9 cellular contexts compared by ENCODE assay signal in genomic region chr3:109050591-109051167, GRCh38.
DNase-seq lines count a peak whose midpoint lies in the region; ATAC-seq, FAIRE-seq and TF ChIP-seq lines count a peak whose summit lies in the region.
"Had no signal": no experiment of that assay in that cellular context is flagged by ENCODE, and none has a peak within 500 bp of the region (broad histone marks: within the 10 kb centered on the region; RNA-seq: fewer than 3 reads in every experiment).

No MANE protein-coding gene starts in this region.

- no peak overlapping the region for H2AFZ ChIP-seq in HepG2 (ENCODE audit: low read length)

- no peak for TF ChIP-seq POLR2A in HepG2 (IDR thresholded peaks at IDR 0.05; ENCODE audit: insufficient read depth in 1 of 2, low read depth in 2 of 2, low read length in 2 of 2)

- no peaks in the 10 kb centered on the region for H3K27me3 ChIP-seq in HepG2 (ENCODE audit: control insufficient read depth in 1 of 2, insufficient read depth in 2 of 2, low read length in 2 of 2)

- no peak overlapping the region for H3K9ac ChIP-seq in HepG2 (ENCODE audit: insufficient read depth, low read depth, low read length)

- H3K4me1 Mint-ChIP-seq in activated B cell treated with CpG ODN at 0.5 μM for 24 hours = no peaks in the 10 kb centered on the region

- H3K36me3 Mint-ChIP-seq in activated B cell treated with CpG ODN at 0.5 μM for 24 hours (ENCODE audit: low read depth) = no peaks in the 10 kb centered on the region

- TF ChIP-seq EP300 in HepG2 (IDR thresholded peaks at IDR 0.05; ENCODE audit: low read depth in 2 of 2, low read length in 2 of 2) (no peak), HepG2 (CRISPR knock-in tag; IDR thresholded peaks at IDR 0.05; ENCODE audit: borderline replicate concordance) (no peak)

- peak; percentile 78 for ATAC-seq in GM21529 (IDR thresholded peaks at IDR 0.05; ENCODE audit: unreplicated experiment)
- ATAC-seq in activated B cell treated with CpG ODN at 0.5 μM for 24 hours (ENCODE audit: low read depth) = peak; percentile 42
- peak; percentile 47 for ATAC-seq in HepG2

- no peaks in the 10 kb centered on the region for H3K9me3 ChIP-seq in HepG2 (ENCODE audit: low read length)

- H3K27ac Mint-ChIP-seq in activated B cell treated with CpG ODN at 0.5 μM for 24 hours = no peak overlapping the region

- DNase-seq in activated T-cell treated with anti-CD3 and anti-CD28 coated beads, Interleukin-2, amount 50 U/mL, for 48 hours = peak; percentile 19 to 21
- DNase-seq in activated T-cell treated with anti-CD3 and anti-CD28 coated beads for 4 hours (no peak), M059J (ENCODE audit: low read depth) (peak; percentile 24), activated B cell treated with CpG ODN at 0.5 μM for 24 hours (no peak), HepG2 (ENCODE audit: low spot score) (peak; percentile 3), DMS153 (lab: John Stamatoyannopoulos, UW) (no peak), NCI-H1930 (lab: John Stamatoyannopoulos, UW) (no peak)

- TF ChIP-seq RAD21 in HepG2 (CRISPR knock-in tag; IDR thresholded peaks at IDR 0.05) = no peak

- no peaks in the 10 kb centered on the region for H3K27me3 Mint-ChIP-seq in activated B cell treated with CpG ODN at 0.5 μM for 24 hours

- H3K4me3 Mint-ChIP-seq in activated B cell treated with CpG ODN at 0.5 μM for 24 hours = no peak overlapping the region

- H3K4me1 ChIP-seq in HepG2 (ENCODE audit: insufficient read depth, low read length) = no peaks in the 10 kb centered on the region

- WGBS in HepG2 (ENCODE audit: low lambda C conversion rate) = 10% methylated on average over 3 of the region's 3 CpGs

- in situ Hi-C loops in HepG2 (cut with HindIII; ENCODE audit: extremely low pct_ligation_motif_present, low pct_unique_long_range_greater_than_20kb) = no loop called here

- BruUV-seq in HepG2 (replicated peaks; lab: Mats Ljungman, UMichigan) = no TSS peak

- TF ChIP-seq CTCF in activated B cell treated with CpG ODN at 0.5 μM for 24 hours (IDR thresholded peaks at IDR 0.05) = peak; percentile 34
- peak; percentile 51 for TF ChIP-seq CTCF in HepG2 (CRISPR knock-in tag; IDR thresholded peaks at IDR 0.05)

- H3K79me2 ChIP-seq in HepG2 (ENCODE audit: insufficient read depth, low read length) = no peaks in the 10 kb centered on the region

- H3K4me2 ChIP-seq in HepG2 (ENCODE audit: low read depth, low read length) = no peak overlapping the region

- H3K9me3 Mint-ChIP-seq in activated B cell treated with CpG ODN at 0.5 μM for 24 hours = peaks cover 4% of the 10 kb centered on the region

- peak; percentile 18 for FAIRE-seq in HepG2 (lab: Jason Lieb, UNC)
- FAIRE-seq: endometrium had no signal

- intact Hi-C loops in activated B cell treated with CpG ODN at 0.5 μM for 24 hours (cut with micrococcal nuclease) (loop anchor here (1.0 kb wide), 1 partner anchor 32 kb away; no protein-coding TSS in a partner anchor), HepG2 (cut with micrococcal nuclease; ENCODE audit: unreplicated experiment) (loop anchor here (1.0 kb wide), 2 partner anchors 32 to 174 kb away; no protein-coding TSS in a partner anchor)

- no peaks in the 10 kb centered on the region for H3K36me3 ChIP-seq in HepG2 (replicated peaks in 1 of 2; ENCODE audit: control insufficient read depth in 1 of 2, insufficient read depth in 2 of 2, low read length in 2 of 2)

- CTCF ChIA-PET in activated B cell treated with CpG ODN at 0.5 μM for 24 hours (lab: Charles Lee) = interaction anchor here (0.7 kb wide), 1 partner anchor 30 kb away, joined by 3 read pairs; no protein-coding TSS in a partner anchor
- CTCF ChIA-PET in HepG2 (lab: Yijun Ruan, JAX; ENCODE audit: low intra/inter-chr PET ratio, low total read pairs) = interaction anchor here (0.6 to 1.5 kb wide), 3 partner anchors 31 to 174 kb away, joined by 3 to 5 read pairs (median 3); no protein-coding TSS in a partner anchor

- H3K27ac ChIP-seq in HepG2 (ENCODE audit: extremely low read length, insufficient read depth, low read length) = no peak overlapping the region

- POLR2A ChIA-PET in activated B cell treated with CpG ODN at 0.5 μM for 24 hours (lab: Charles Lee) (no interaction called here), HepG2 (lab: Yijun Ruan, JAX) (no interaction called here)

- no peaks in the 10 kb centered on the region for H4K20me1 ChIP-seq in HepG2 (ENCODE audit: insufficient read depth, low read length)

- H3K4me3 ChIP-seq in HepG2 (replicated peaks in 1 of 3; ENCODE audit: insufficient read depth in 1 of 3, low read depth in 2 of 3, low read length in 3 of 3) = no peak overlapping the region

TF ChIP-seq in HepG2, 621 proteins besides CTCF, POLR2A, EP300 and RAD21:
- TF ChIP-seq, protein P1, sequence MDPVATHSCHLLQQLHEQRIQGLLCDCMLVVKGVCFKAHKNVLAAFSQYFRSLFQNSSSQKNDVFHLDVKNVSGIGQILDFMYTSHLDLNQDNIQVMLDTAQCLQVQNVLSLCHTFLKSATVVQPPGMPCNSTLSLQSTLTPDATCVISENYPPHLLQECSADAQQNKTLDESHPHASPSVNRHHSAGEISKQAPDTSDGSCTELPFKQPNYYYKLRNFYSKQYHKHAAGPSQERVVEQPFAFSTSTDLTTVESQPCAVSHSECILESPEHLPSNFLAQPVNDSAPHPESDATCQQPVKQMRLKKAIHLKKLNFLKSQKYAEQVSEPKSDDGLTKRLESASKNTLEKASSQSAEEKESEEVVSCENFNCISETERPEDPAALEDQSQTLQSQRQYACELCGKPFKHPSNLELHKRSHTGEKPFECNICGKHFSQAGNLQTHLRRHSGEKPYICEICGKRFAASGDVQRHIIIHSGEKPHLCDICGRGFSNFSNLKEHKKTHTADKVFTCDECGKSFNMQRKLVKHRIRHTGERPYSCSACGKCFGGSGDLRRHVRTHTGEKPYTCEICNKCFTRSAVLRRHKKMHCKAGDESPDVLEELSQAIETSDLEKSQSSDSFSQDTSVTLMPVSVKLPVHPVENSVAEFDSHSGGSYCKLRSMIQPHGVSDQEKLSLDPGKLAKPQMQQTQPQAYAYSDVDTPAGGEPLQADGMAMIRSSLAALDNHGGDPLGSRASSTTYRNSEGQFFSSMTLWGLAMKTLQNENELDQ (CRISPR knock-in tag; IDR thresholded peaks at IDR 0.05; ENCODE audit: borderline replicate concordance) = no peak
- TF ChIP-seq SETDB1 (CRISPR knock-in tag; IDR thresholded peaks at IDR 0.05; ENCODE audit: borderline replicate concordance) = no peak
- TF ChIP-seq SMC3 (IDR thresholded peaks at IDR 0.05; ENCODE audit: low read length) = peak; percentile 31; the same call in 1 of the 2 replicates
- peak; percentile 45 for TF ChIP-seq STAG1 (CRISPR knock-in tag; IDR thresholded peaks at IDR 0.05)
- TF ChIP-seq FOXA3 (CRISPR knock-in tag; IDR thresholded peaks at IDR 0.05) = no peak
- no peak for TF ChIP-seq PHB2 (IDR thresholded peaks at IDR 0.05; ENCODE audit: partially characterized antibody)

Comparison
In these comparisons a context has a peak if more than half of its experiments do, and no peak if none do; other contexts are left out.
1. DNase-seq: peak in activated T-cell treated with anti-CD3 and anti-CD28 coated beads, Interleukin-2, amount 50 U/mL, for 48 hours (2 of 2), M059J (single experiment) and HepG2 (single experiment); none in activated T-cell treated with anti-CD3 and anti-CD28 coated beads for 4 hours (single experiment), activated B cell treated with CpG ODN at 0.5 μM for 24 hours (single experiment), DMS153 (single experiment) and NCI-H1930 (0 of 2).
2. Peak in every context shown above with its lines, with median percentiles within 50 percentile points of each other: ATAC-seq.